19 cellular contexts compared by ENCODE assay signal in the genomic region with DNA sequence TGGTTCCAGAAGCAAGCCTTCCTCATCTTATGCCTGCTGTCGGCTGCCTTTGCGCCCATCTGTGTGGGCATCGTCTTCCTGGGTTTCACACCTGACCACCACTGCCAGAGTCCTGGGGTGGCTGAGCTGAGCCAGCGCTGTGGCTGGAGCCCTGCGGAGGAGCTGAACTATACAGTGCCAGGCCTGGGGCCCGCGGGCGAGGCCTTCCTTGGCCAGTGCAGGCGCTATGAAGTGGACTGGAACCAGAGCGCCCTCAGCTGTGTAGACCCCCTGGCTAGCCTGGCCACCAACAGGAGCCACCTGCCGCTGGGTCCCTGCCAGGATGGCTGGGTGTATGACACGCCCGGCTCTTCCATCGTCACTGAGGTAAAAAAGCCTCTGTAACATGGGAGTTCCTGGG.
"Had no signal": no experiment of that assay in that cellular context is flagged by ENCODE, and none has a peak within 500 bp of the region (broad histone marks: within the 10 kb centered on the region; RNA-seq: fewer than 3 reads in every experiment).

No MANE protein-coding gene starts in this region.

- H3K27ac ChIP-seq: gastrocnemius medialis had no signal

- H3K36me3 ChIP-seq: thoracic aorta had no signal

- FAIRE-seq: islet of Langerhans had no signal

- DNase-seq: activated CD4-positive, alpha-beta T cell treated with anti-CD3 and anti-CD28 coated beads for 36 hours; activated CD4-positive, CD25-positive, alpha-beta regulatory T cell; activated naive CD4-positive, alpha-beta T cell treated with anti-CD3 and anti-CD28 coated beads, Interleukin-2, amount 50 U/mL, for 16 hours; activated T-cell treated with anti-CD3 and anti-CD28 coated beads for 4 hours; activated T-cell treated with anti-CD3 and anti-CD28 coated beads, Interleukin-2, amount 50 U/mL, for 72 hours; amygdala; central memory CD4-positive, alpha-beta T cell; gastrocnemius medialis; glutamatergic neuron; left ventricle myocardium superior; mammary epithelial cell; naive B cell; right cardiac atrium; stimulated activated CD4-positive, alpha-beta T cell treated with anti-CD3 and anti-CD28 coated beads, Interleukin-12 subunit alpha, Interleukin-12 subunit beta, amount 100 ng/mL, for 4 hours; stimulated activated CD4-positive, alpha-beta T cell treated with anti-CD3 and anti-CD28 coated beads, Interleukin-4, amount 100 ng/mL, for 1 hour; T-helper 1 cell; trophoblast cell had no signal

- H3K4me3 ChIP-seq: gastrocnemius medialis, thoracic aorta had no signal

- H3K9me3 ChIP-seq: gastrocnemius medialis, thoracic aorta had no signal

- H3K4me1 ChIP-seq: gastrocnemius medialis had no signal

- H3K27me3 ChIP-seq: gastrocnemius medialis had no signal
